ENCODE assay signal across 8 cellular contexts in the genomic region with DNA sequence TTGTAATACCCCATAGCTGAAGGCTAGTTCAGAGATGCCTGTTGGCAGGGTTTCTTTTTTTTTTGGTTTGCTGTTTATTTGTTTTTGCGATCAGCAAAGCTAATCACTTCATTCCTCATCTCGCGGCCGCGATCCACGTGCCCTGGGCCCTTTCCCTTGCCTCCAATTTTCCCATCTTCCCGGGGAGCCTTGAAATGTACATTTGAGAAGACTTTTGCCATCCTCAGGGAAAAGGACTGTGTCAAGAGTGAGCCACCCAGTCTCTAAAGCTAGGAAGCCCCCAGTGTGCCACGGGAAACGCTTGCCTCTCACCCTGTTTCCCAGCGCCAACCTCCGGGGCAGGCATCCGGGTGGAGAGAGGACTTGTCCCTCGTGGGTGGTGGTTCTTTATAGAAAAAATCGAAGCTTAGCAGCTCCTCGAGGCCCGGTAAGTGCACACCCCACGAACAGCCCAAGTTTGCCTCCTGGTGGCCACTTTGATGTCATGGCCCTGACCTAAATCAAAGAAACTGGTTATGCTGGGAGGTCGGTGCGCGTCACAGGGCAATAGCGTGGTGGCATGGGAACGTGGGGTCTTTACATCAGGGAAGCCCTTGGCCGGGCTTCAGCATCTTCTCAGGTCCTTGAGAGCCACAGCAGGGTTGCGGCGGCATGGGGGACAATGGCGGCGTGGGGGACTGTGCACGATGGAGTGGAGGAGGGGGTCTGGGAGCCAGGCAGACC. TPM values are rescaled to one million over a fixed set of nuclear protein-coding genes. Genes with fewer than 3 reads are reported as not detected.
DNase-seq lines count a peak whose midpoint lies in the region; ATAC-seq and TF ChIP-seq lines count a peak whose summit lies in the region.

No MANE protein-coding gene starts in this region.

- no peak for TF ChIP-seq EP300 in gastroesophageal sphincter (IDR thresholded peaks at IDR 0.05)

- H3K27ac Mint-ChIP-seq in activated CD8-positive, alpha-beta T cell treated with anti-CD3 and anti-CD28 coated beads for 36 hours, result no peak overlapping the region

- intact Hi-C loops in activated CD8-positive, alpha-beta T cell treated with anti-CD3 and anti-CD28 coated beads for 36 hours (cut with micrococcal nuclease), result no loop called here
- intact Hi-C loops in posterior cingulate gyrus (cut with DNase I), result no loop called here

- no peak for ATAC-seq in activated CD8-positive, alpha-beta T cell treated with anti-CD3 and anti-CD28 coated beads for 36 hours
- ATAC-seq in gastroesophageal sphincter (peak; percentile 26), GM18511 (IDR thresholded peaks at IDR 0.05; ENCODE audit: unreplicated experiment) (no peak), HG02938 (IDR thresholded peaks at IDR 0.05; ENCODE audit: unreplicated experiment) (no peak)

- peak overlapping the region; percentile 36 to 83 (median 70) for H3K4me2 ChIP-seq in BLaER1 treated with 17β-estradiol and CSF1 and Interleukin-3, amounts not matched to agents 10 nM and 100 nM

- H3K36me3 Mint-ChIP-seq in activated CD8-positive, alpha-beta T cell treated with anti-CD3 and anti-CD28 coated beads for 36 hours (ENCODE audit: low read depth), result peaks cover 3% of the 10 kb centered on the region

- H3K9me3 ChIP-seq in BLaER1 treated with 17β-estradiol and CSF1 and Interleukin-3, amounts not matched to agents 10 nM and 100 nM (replicated peaks in 1 of 11), result no peaks in the 10 kb centered on the region; a peak in 1 of 22 replicates
- H3K9me3 ChIP-seq in HEK293 (ENCODE audit: control insufficient read depth, insufficient read depth, low read depth, low read length), result no peaks in the 10 kb centered on the region
- no peaks in the 10 kb centered on the region for H3K9me3 ChIP-seq in gastroesophageal sphincter

- peaks cover 10% of the 10 kb centered on the region for H3K4me1 Mint-ChIP-seq in activated CD8-positive, alpha-beta T cell treated with anti-CD3 and anti-CD28 coated beads for 36 hours (ENCODE audit: low read depth)

- peak overlapping the region in 2 of 10 experiments; percentile 11 to 28; a peak in 2 of 20 replicates for H3K4me3 ChIP-seq in BLaER1 treated with 17β-estradiol and CSF1 and Interleukin-3, amounts not matched to agents 10 nM and 100 nM
- no peak overlapping the region for H3K4me3 ChIP-seq in HEK293 (ENCODE audit: low read depth, low read length)
- H3K4me3 ChIP-seq in gastroesophageal sphincter, result peak overlapping the region in 1 of 2 donors; percentile 50

- H3K36me3 ChIP-seq in BLaER1 treated with 17β-estradiol and CSF1 and Interleukin-3, amounts not matched to agents 10 nM and 100 nM, result peaks cover 0 to 25% (median 12%) of the 10 kb centered on the region in 11 experiments; a peak in 14 of 22 replicates
- H3K36me3 ChIP-seq in HEK293 (ENCODE audit: control insufficient read depth in 2 of 2, insufficient read depth in 1 of 2, low read length in 2 of 2) (peaks cover 0 to 51% of the 10 kb centered on the region in 2 experiments; a peak in 1 of 3 replicates), gastroesophageal sphincter (peaks cover 0 to 44% of the 10 kb centered on the region in 2 donors)

- no peak overlapping the region for H3K4me3 Mint-ChIP-seq in activated CD8-positive, alpha-beta T cell treated with anti-CD3 and anti-CD28 coated beads for 36 hours

- TF ChIP-seq POLR2A in gastroesophageal sphincter (IDR thresholded peaks at IDR 0.05), result peak; percentile 15

- WGBS in gastroesophageal sphincter (ENCODE audit: low coverage in 1 of 2), 2 donors, result 38 to 50% methylated on average over 4 to 6 of the region's 28 CpGs

- CTCF ChIA-PET in HEK293 (lab: Yijun Ruan, JAX), result interaction anchor here (0.6 to 4.6 kb wide), 8 partner anchors 22 to 181 kb away, joined by 3 to 51 read pairs (median 4); no protein-coding TSS in a partner anchor
- CTCF ChIA-PET in activated CD8-positive, alpha-beta T cell treated with anti-CD3 and anti-CD28 coated beads for 36 hours (lab: Charles Lee), result interaction anchor here (0.7 to 3.4 kb wide), 7 partner anchors 13 to 183 kb away, joined by 3 to 15 read pairs (median 4); no protein-coding TSS in a partner anchor

- TF ChIP-seq CTCF in HEK293 (tag by site-specific recombination; IDR thresholded peaks at IDR 0.05), result peak; percentile 42; the same call in 1 of the 2 replicates
- no peak for TF ChIP-seq CTCF in activated CD8-positive, alpha-beta T cell treated with anti-CD3 and anti-CD28 coated beads for 36 hours (IDR thresholded peaks at IDR 0.05)
- TF ChIP-seq CTCF in gastroesophageal sphincter (IDR thresholded peaks at IDR 0.05), result peak; percentile 8 to 79 (median 64)

- peak overlapping the region in 9 of 11 experiments; percentile 56 to 89 (median 79); a peak in 18 of 22 replicates for H3K27ac ChIP-seq in BLaER1 treated with 17β-estradiol and CSF1 and Interleukin-3, amounts not matched to agents 10 nM and 100 nM
- no peak overlapping the region; the same call in 1 of the 2 replicates for H3K27ac ChIP-seq in HEK293 (ENCODE audit: extremely low read depth, low read depth, low read length)
- peak overlapping the region; percentile 92 to 96 (median 94) for H3K27ac ChIP-seq in gastroesophageal sphincter

- peaks cover 40 to 90% (median 82%) of the 10 kb centered on the region in 10 experiments for H3K4me1 ChIP-seq in BLaER1 treated with 17β-estradiol and CSF1 and Interleukin-3, amounts not matched to agents 10 nM and 100 nM
- H3K4me1 ChIP-seq in HEK293 (ENCODE audit: control insufficient read depth, insufficient read depth, low read length) (0 out of 2 replicates have a peak, but pooled peaks cover 3% of the 10 kb centered on the region), gastroesophageal sphincter (peaks cover 0 to 68% (median 28%) of the 10 kb centered on the region in 3 donors)

- peaks cover 0 to 26% (median 0%) of the 10 kb centered on the region in 11 experiments; a peak in 5 of 22 replicates for H4K20me1 ChIP-seq in BLaER1 treated with 17β-estradiol and CSF1 and Interleukin-3, amounts not matched to agents 10 nM and 100 nM

- H3K27me3 ChIP-seq in BLaER1 treated with 17β-estradiol and CSF1 and Interleukin-3, amounts not matched to agents 10 nM and 100 nM, result peaks cover 90 to 99% (median 98%) of the 10 kb centered on the region in 11 experiments
- no peaks in the 10 kb centered on the region for H3K27me3 ChIP-seq in gastroesophageal sphincter

- H3K27me3 Mint-ChIP-seq in activated CD8-positive, alpha-beta T cell treated with anti-CD3 and anti-CD28 coated beads for 36 hours, result no peaks in the 10 kb centered on the region

- peak overlapping the region in 9 of 11 experiments; percentile 35 to 80 (median 69); a peak in 17 of 22 replicates for H3K9ac ChIP-seq in BLaER1 treated with 17β-estradiol and CSF1 and Interleukin-3, amounts not matched to agents 10 nM and 100 nM

- H3K9me3 Mint-ChIP-seq in activated CD8-positive, alpha-beta T cell treated with anti-CD3 and anti-CD28 coated beads for 36 hours, result no peaks in the 10 kb centered on the region

- POLR2A ChIA-PET in HEK293 (lab: Yijun Ruan, JAX), result interaction anchor here (1.3 kb wide), 1 partner anchor 41 kb away, joined by 3 read pairs; no protein-coding TSS in a partner anchor
- POLR2A ChIA-PET in activated CD8-positive, alpha-beta T cell treated with anti-CD3 and anti-CD28 coated beads for 36 hours (lab: Charles Lee), result no interaction called here

- DNase-seq in activated CD8-positive, alpha-beta T cell treated with anti-CD3 and anti-CD28 coated beads for 36 hours, result peak; percentile 41
- DNase-seq in posterior cingulate gyrus, result peak in 6 of 10 donors; percentile 13 to 84 (median 35)
- no peak for DNase-seq in NCI-H1105 treated with DMSO at 0.1 percent for 48 hours (lab: John Stamatoyannopoulos, UW)

TF ChIP-seq in HEK293, 187 proteins besides CTCF, POLR2A, EP300 and RAD21:
- TF ChIP-seq, protein P1, sequence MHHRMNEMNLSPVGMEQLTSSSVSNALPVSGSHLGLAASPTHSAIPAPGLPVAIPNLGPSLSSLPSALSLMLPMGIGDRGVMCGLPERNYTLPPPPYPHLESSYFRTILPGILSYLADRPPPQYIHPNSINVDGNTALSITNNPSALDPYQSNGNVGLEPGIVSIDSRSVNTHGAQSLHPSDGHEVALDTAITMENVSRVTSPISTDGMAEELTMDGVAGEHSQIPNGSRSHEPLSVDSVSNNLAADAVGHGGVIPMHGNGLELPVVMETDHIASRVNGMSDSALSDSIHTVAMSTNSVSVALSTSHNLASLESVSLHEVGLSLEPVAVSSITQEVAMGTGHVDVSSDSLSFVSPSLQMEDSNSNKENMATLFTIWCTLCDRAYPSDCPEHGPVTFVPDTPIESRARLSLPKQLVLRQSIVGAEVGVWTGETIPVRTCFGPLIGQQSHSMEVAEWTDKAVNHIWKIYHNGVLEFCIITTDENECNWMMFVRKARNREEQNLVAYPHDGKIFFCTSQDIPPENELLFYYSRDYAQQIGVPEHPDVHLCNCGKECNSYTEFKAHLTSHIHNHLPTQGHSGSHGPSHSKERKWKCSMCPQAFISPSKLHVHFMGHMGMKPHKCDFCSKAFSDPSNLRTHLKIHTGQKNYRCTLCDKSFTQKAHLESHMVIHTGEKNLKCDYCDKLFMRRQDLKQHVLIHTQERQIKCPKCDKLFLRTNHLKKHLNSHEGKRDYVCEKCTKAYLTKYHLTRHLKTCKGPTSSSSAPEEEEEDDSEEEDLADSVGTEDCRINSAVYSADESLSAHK (tag by site-specific recombination; IDR thresholded peaks at IDR 0.05), result peak; percentile 92
- no peak for TF ChIP-seq ZNF138 (tag by site-specific recombination; IDR thresholded peaks at IDR 0.05; ENCODE audit: borderline replicate concordance)
- peak; percentile 75 for TF ChIP-seq ZNF600 (tag by site-specific recombination; IDR thresholded peaks at IDR 0.05)
- peak; percentile 42; the same call in 1 of the 2 replicates for TF ChIP-seq ZNF654 (tag by site-specific recombination; IDR thresholded peaks at IDR 0.05; ENCODE audit: low read depth)
- 0 out of 2 replicates have a peak, but pooled peaks have one; percentile 15 for TF ChIP-seq ZNF629 (tag by site-specific recombination; IDR thresholded peaks at IDR 0.05)

RNA-seq across cellular contexts. Expression of a gene that starts 42.0 kb away (rescaled TPM):
- total RNA-seq in activated CD8-positive, alpha-beta T cell treated with anti-CD3 and anti-CD28 coated beads for 36 hours, result 10 to 100 TPM; 13.4 to 14.2 TPM
- total RNA-seq in gastroesophageal sphincter, result 10 to 100 TPM; 17.1 to 30.5 (median 23.0) TPM
